Comparison of ENCODE assay signal across 8 cellular contexts in the genomic region with DNA sequence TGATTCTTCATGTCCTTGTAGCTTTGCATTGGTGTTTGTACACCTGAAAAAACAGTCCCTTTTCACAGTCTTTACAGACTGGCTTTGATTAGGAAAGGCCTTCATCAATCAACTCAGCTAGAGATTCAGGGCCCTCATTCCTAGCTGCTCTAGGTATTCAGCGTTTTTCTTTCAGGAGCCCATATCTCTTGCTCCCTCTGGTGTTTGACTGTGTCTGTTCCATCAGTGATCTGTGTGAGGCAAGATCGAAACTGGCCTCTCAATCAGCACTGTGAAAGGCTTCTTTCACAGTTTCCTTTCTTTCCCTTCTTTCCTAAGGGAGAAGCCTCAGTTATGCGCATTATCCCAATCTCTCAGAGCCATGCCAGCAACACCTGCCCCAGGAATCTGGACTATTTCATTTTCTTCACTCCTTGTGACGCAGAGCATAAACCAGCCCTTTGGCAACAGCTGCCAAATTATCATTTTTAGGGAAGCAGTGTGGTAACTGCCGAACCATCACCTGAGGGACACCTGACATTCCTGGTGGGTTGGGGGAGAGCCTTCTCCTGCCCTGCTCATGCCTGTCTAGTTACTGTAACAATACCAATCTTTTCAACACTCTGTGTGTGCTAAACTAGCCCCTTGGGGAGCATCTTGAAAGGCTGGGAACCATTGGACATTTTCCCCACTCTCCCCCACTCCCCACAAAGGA.
DNase-seq lines count a peak whose midpoint lies in the region; ATAC-seq and TF ChIP-seq lines count a peak whose summit lies in the region.

No MANE protein-coding gene starts in this region.

- no peak overlapping the region for H3K27ac ChIP-seq in HEK293 (ENCODE audit: extremely low read depth, low read depth, low read length)
- no peak overlapping the region for H3K27ac ChIP-seq in lung (ENCODE audit: low read depth in 1 of 2, low read length in 1 of 2)
- H3K27ac ChIP-seq in tibial nerve = peak overlapping the region in 2 of 4 donors; percentile 36 to 41

- POLR2A ChIA-PET in HEK293 (lab: Yijun Ruan, JAX) = interaction anchor here (1.5 kb wide), 1 partner anchor 560 kb away, joined by 3 read pairs; no protein-coding TSS in a partner anchor

- no peaks in the 10 kb centered on the region for H3K36me3 ChIP-seq in HEK293 (ENCODE audit: control insufficient read depth in 2 of 2, insufficient read depth in 1 of 2, low read length in 2 of 2)
- H3K36me3 ChIP-seq in lung (ENCODE audit: control insufficient read depth in 2 of 2, insufficient read depth in 2 of 2, low read length in 2 of 2) = no peaks in the 10 kb centered on the region
- H3K36me3 ChIP-seq in tibial nerve = no peaks in the 10 kb centered on the region

- TF ChIP-seq EP300 in tibial nerve (IDR thresholded peaks at IDR 0.05) = no peak

- peak overlapping the region; percentile 27 for H3K4me3 Mint-ChIP-seq in T-helper 2 cell treated with Interferon-gamma antibody and Interleukin-4, amounts not matched to agents 5 μg/mL and 100 μg/mL, for 36 hours

- H3K9me3 Mint-ChIP-seq in T-helper 2 cell treated with Interferon-gamma antibody and Interleukin-4, amounts not matched to agents 5 μg/mL and 100 μg/mL, for 36 hours = no peaks in the 10 kb centered on the region

- TF ChIP-seq CTCF in HEK293 (tag by site-specific recombination; IDR thresholded peaks at IDR 0.05) (peak; percentile 27; the same call in 1 of the 2 replicates), lung (IDR thresholded peaks at IDR 0.05; ENCODE audit: control extremely low read depth, extremely low read depth) (peak; percentile 56), tibial nerve (IDR thresholded peaks at IDR 0.05) (peak; percentile 22 to 80 (median 53))

- H3K4me1 ChIP-seq in HEK293 (ENCODE audit: control insufficient read depth, insufficient read depth, low read length) = no peaks in the 10 kb centered on the region
- H3K4me1 ChIP-seq in lung (ENCODE audit: control insufficient read depth in 2 of 2, insufficient read depth in 2 of 2, low read length in 2 of 2) = peaks cover 0 to 3% of the 10 kb centered on the region in 2 donors
- peaks cover 0 to 12% (median 0%) of the 10 kb centered on the region in 4 donors for H3K4me1 ChIP-seq in tibial nerve

- no peaks in the 10 kb centered on the region for H3K27me3 Mint-ChIP-seq in T-helper 2 cell treated with Interferon-gamma antibody and Interleukin-4, amounts not matched to agents 5 μg/mL and 100 μg/mL, for 36 hours (ENCODE audit: low read depth)

- peaks cover 26% of the 10 kb centered on the region for H3K4me1 Mint-ChIP-seq in T-helper 2 cell treated with Interferon-gamma antibody and Interleukin-4, amounts not matched to agents 5 μg/mL and 100 μg/mL, for 36 hours (ENCODE audit: low read depth)

- CTCF ChIA-PET in HEK293 (lab: Yijun Ruan, JAX) = interaction anchor here (0.6 to 3.2 kb wide), 14 partner anchors 8 to 560 kb away, joined by 3 to 20 read pairs (median 6); a partner anchor contains a TSS

- intact Hi-C loops in Right ventricle myocardium superior (cut with DNase I) = loop anchor here (5.0 kb wide), 2 partner anchors 194 to 559 kb away; no protein-coding TSS in a partner anchor
- intact Hi-C loops in Right ventricle myocardium inferior (cut with DNase I) = loop anchor here (1.0 to 10.0 kb wide), 4 partner anchors 76 to 560 kb away; a partner anchor contains a TSS

- H3K36me3 Mint-ChIP-seq in T-helper 2 cell treated with Interferon-gamma antibody and Interleukin-4, amounts not matched to agents 5 μg/mL and 100 μg/mL, for 36 hours (ENCODE audit: low read depth) = no peaks in the 10 kb centered on the region

- peak; percentile 85 for ATAC-seq in Right ventricle myocardium superior (ENCODE audit: poor library complexity)
- no peak for ATAC-seq in Right ventricle myocardium inferior
- peak; percentile 83 for ATAC-seq in lung (ENCODE audit: insufficient read depth, low FRiP score)

- peak overlapping the region; percentile 32 for H3K27ac Mint-ChIP-seq in T-helper 2 cell treated with Interferon-gamma antibody and Interleukin-4, amounts not matched to agents 5 μg/mL and 100 μg/mL, for 36 hours

- TF ChIP-seq POLR2A in tibial nerve (IDR thresholded peaks at IDR 0.05) = no peak

- H3K4me3 ChIP-seq in HEK293 (ENCODE audit: low read depth, low read length) (no peak overlapping the region), lung (no peak overlapping the region), tibial nerve (no peak overlapping the region)

- H3K27me3 ChIP-seq in lung (ENCODE audit: control insufficient read depth, insufficient read depth) = no peaks in the 10 kb centered on the region
- H3K27me3 ChIP-seq in tibial nerve = no peaks in the 10 kb centered on the region

- DNase-seq in Right ventricle myocardium superior (no peak), Right ventricle myocardium inferior (ENCODE audit: missing footprints) (no peak), M059J (ENCODE audit: low read depth) (peak; percentile 94), cerebellar cortex (ENCODE audit: low spot score) (peak; percentile 64), lung (ENCODE audit: low spot score) (peak; percentile 41), tibial nerve (ENCODE audit: low spot score in 2 of 2) (peak in 1 of 2 donors; percentile 67)
- DNase-seq in T-helper 2 cell treated with Interferon-gamma antibody and Interleukin-4, amounts not matched to agents 5 μg/mL and 100 μg/mL, for 36 hours (ENCODE audit: low spot score) = peak; percentile 57

- 33 to 42% methylated on average over 5 of the region's 5 CpGs for WGBS in lung, 2 donors
- WGBS in tibial nerve, 2 donors = 40 to 41% methylated on average over 5 of the region's 5 CpGs

- H3K9me3 ChIP-seq in HEK293 (ENCODE audit: control insufficient read depth, insufficient read depth, low read depth, low read length) (no peaks in the 10 kb centered on the region), lung (ENCODE audit: control insufficient read depth in 2 of 2, insufficient read depth in 1 of 2, low read length in 1 of 2) (no peaks in the 10 kb centered on the region), tibial nerve (peaks cover 0 to 9% (median 0%) of the 10 kb centered on the region in 4 donors)

TF ChIP-seq in HEK293, 187 proteins besides CTCF, POLR2A, EP300 and RAD21:
- no peak for TF ChIP-seq ZNF629 (tag by site-specific recombination; IDR thresholded peaks at IDR 0.05)
- TF ChIP-seq BCL11B (tag by site-specific recombination; IDR thresholded peaks at IDR 0.05; ENCODE audit: low read depth) = no peak
- peak; percentile 20; the same call in 1 of the 2 replicates for TF ChIP-seq ZNF654 (tag by site-specific recombination; IDR thresholded peaks at IDR 0.05; ENCODE audit: low read depth)

Comparison
In these comparisons a context has a peak if more than half of its experiments do, and no peak if none do; other contexts are left out.
1. DNase-seq: peak in M059J (single experiment), T-helper 2 cell treated with Interferon-gamma antibody and Interleukin-4, amounts not matched to agents 5 μg/mL and 100 μg/mL, for 36 hours (single experiment), cerebellar cortex (single experiment) and lung (single experiment); none in Right ventricle myocardium superior (single experiment) and Right ventricle myocardium inferior (single experiment).
2. Peak in every context shown above with its lines, with median percentiles within 50 percentile points of each other: CTCF ChIP-seq.